ENCODE assay signal across 17 cellular contexts in genomic region chr10:123778719-123779118, GRCh38.
DNase-seq lines count a peak whose midpoint lies in the region; FAIRE-seq and TF ChIP-seq lines count a peak whose summit lies in the region.
"Had no signal": no experiment of that assay in that cellular context is flagged by ENCODE, and none has a peak within 500 bp of the region (broad histone marks: within the 10 kb centered on the region; RNA-seq: fewer than 3 reads in every experiment).

No MANE protein-coding gene starts in this region.

- H3K27ac Mint-ChIP-seq in neural progenitor cell: no peak overlapping the region
- H3K27ac Mint-ChIP-seq: CD4-positive, alpha-beta T cell; HFFc6 had no signal

- H4K20me1 ChIP-seq in neural progenitor cell (ENCODE audit: low read depth): no peaks in the 10 kb centered on the region

- H3K36me3 ChIP-seq in bronchial epithelial cell (ENCODE audit: control insufficient read depth, insufficient read depth, low read length) (no peaks in the 10 kb centered on the region), neural progenitor cell (no peaks in the 10 kb centered on the region), sigmoid colon (peaks cover 0 to 25% (median 2%) of the 10 kb centered on the region in 4 donors)
- H3K36me3 ChIP-seq: BE2C had no signal

- no peak overlapping the region for H3K4me3 ChIP-seq in bronchial epithelial cell (ENCODE audit: low read depth, low read length)
- H3K4me3 ChIP-seq in neural progenitor cell: no peak overlapping the region
- H3K4me3 ChIP-seq in sigmoid colon: no peak overlapping the region

- H3K9me3 ChIP-seq in neural progenitor cell (ENCODE audit: low read depth) (no peaks in the 10 kb centered on the region), sigmoid colon (no peaks in the 10 kb centered on the region)
- H3K9me3 ChIP-seq: BE2C had no signal

- no peaks in the 10 kb centered on the region for H3K36me3 Mint-ChIP-seq in neural progenitor cell

- peak; percentile 25 for DNase-seq in bronchial epithelial cell (ENCODE audit: low read depth)
- DNase-seq in islet precursor cell: peak; percentile 50
- no peak for DNase-seq in neural progenitor cell (ENCODE audit: low spot score)
- no peak for DNase-seq in sigmoid colon
- no peak for DNase-seq in NCI-H187 treated with DMSO at 0.1 percent for 48 hours (lab: John Stamatoyannopoulos, UW)
- no peak for DNase-seq in SW 1271 (lab: John Stamatoyannopoulos, UW)
- DNase-seq in NCI-H2081 treated with DMSO at 0.1 percent for 48 hours (lab: John Stamatoyannopoulos, UW): no peak
- DNase-seq: BE2C; C1 segment of cervical spinal cord; CD4-positive, alpha-beta T cell; DMS79 treated with DMSO at 0.1 percent for 48 hours; GF-D8; GOT3; H7; HFFc6; IMR-90 had no signal

- H3K79me2 ChIP-seq in neural progenitor cell (ENCODE audit: low read depth): no peaks in the 10 kb centered on the region

- H3F3A ChIP-seq in neural progenitor cell (ENCODE audit: low read depth): peaks cover 4% of the 10 kb centered on the region

- no peaks in the 10 kb centered on the region for H3K27me3 ChIP-seq in bronchial epithelial cell (ENCODE audit: control insufficient read depth, insufficient read depth, low read length)
- H3K27me3 ChIP-seq in neural progenitor cell: no peaks in the 10 kb centered on the region
- H3K27me3 ChIP-seq in sigmoid colon: no peaks in the 10 kb centered on the region
- H3K27me3 ChIP-seq: BE2C had no signal

- no peak for TF ChIP-seq POLR2A in sigmoid colon (IDR thresholded peaks at IDR 0.05)

- H3K4me1 ChIP-seq in neural progenitor cell: peaks cover 28% of the 10 kb centered on the region
- peaks cover 0 to 63% (median 49%) of the 10 kb centered on the region in 4 donors for H3K4me1 ChIP-seq in sigmoid colon
- H3K4me1 ChIP-seq: BE2C had no signal

- H3K4me1 Mint-ChIP-seq in neural progenitor cell: peaks cover 25% of the 10 kb centered on the region

- no peak overlapping the region for H3K9ac ChIP-seq in neural progenitor cell

- no peak for TF ChIP-seq CTCF in bronchial epithelial cell (IDR thresholded peaks at IDR 0.05; ENCODE audit: insufficient read depth, low read length, severe bottlenecking)
- TF ChIP-seq CTCF in neural progenitor cell (IDR thresholded peaks at IDR 0.05): no peak
- no peak for TF ChIP-seq CTCF in sigmoid colon (IDR thresholded peaks at IDR 0.05)

- no peak overlapping the region for H3K27ac ChIP-seq in neural progenitor cell
- H3K27ac ChIP-seq in sigmoid colon: peak overlapping the region in 3 of 4 donors; percentile 41 to 60 (median 53)
- H3K27ac ChIP-seq: HL-60 had no signal

- no peak for TF ChIP-seq EP300 in sigmoid colon (IDR thresholded peaks at IDR 0.05)

- H3K9me3 Mint-ChIP-seq in neural progenitor cell: no peaks in the 10 kb centered on the region
- H3K9me3 Mint-ChIP-seq: HFFc6 had no signal

- peak overlapping the region; percentile 32 for H3K4me2 ChIP-seq in neural progenitor cell

- H3K27me3 Mint-ChIP-seq in neural progenitor cell (ENCODE audit: insufficient read depth, low read depth): peaks cover 4% of the 10 kb centered on the region

- H3K4me3 Mint-ChIP-seq in neural progenitor cell: no peak overlapping the region
- H3K4me3 Mint-ChIP-seq: CD4-positive, alpha-beta T cell; HFFc6 had no signal

- intact Hi-C loops in sigmoid colon (cut with DNase I): loop anchor here (10.0 kb wide), 1 partner anchor 86 kb away; no protein-coding TSS in a partner anchor

- 56 to 72% methylated on average over 3 of the region's 3 CpGs for WGBS in sigmoid colon, 2 donors

- peak overlapping the region; percentile 38 for H2AFZ ChIP-seq in neural progenitor cell (replicated peaks)

- FAIRE-seq in bronchial epithelial cell (lab: Jason Lieb, UNC): no peak

Comparison
In these comparisons a context has a peak if more than half of its experiments do, and no peak if none do; other contexts are left out.
1. DNase-seq: peak in bronchial epithelial cell (single experiment) and islet precursor cell (single experiment); none in neural progenitor cell (single experiment), sigmoid colon (single experiment), NCI-H187 treated with DMSO at 0.1 percent for 48 hours (single experiment), SW 1271 (0 of 2) and NCI-H2081 treated with DMSO at 0.1 percent for 48 hours (single experiment).